Comparison of ENCODE assay signal across 32 cellular contexts in genomic region chr5:77606279-77606678, GRCh38. TPM values are rescaled to one million over a fixed set of nuclear protein-coding genes. Genes with fewer than 3 reads are reported as not detected.
"Had no signal": no experiment of that assay in that cellular context is flagged by ENCODE, and none has a peak within 500 bp of the region (broad histone marks: within the 10 kb centered on the region; RNA-seq: fewer than 3 reads in every experiment).

No MANE protein-coding gene starts in this region.

- H3K36me3 ChIP-seq: stomach, thoracic aorta, thyroid gland, tibial artery, tibial nerve, transverse colon, upper lobe of left lung, upper lobe of right lung, uterus, vagina had no signal

- H3K4me1 ChIP-seq: stomach, testis, thyroid gland, tibial artery, tibial nerve, transverse colon, upper lobe of left lung, upper lobe of right lung, uterus, vagina had no signal

- H3K9me3 ChIP-seq: testis, thoracic aorta, thyroid gland, tibial artery, upper lobe of left lung, upper lobe of right lung, uterus, vagina had no signal

- H3K27me3 ChIP-seq: testis, thyroid gland, tibial nerve, upper lobe of left lung, upper lobe of right lung, uterus, vagina had no signal

- H3K4me3 Mint-ChIP-seq: stimulated activated effector memory CD8-positive, alpha-beta T cell treated with anti-CD3 and anti-CD28 coated beads, Interleukin-12 subunit alpha, Interleukin-12 subunit beta, amount 100 ng/mL, for 72 hours; stimulated activated memory B cell treated with anti-CD40 and anti-IgM and Interleukin-4, amounts not matched to agents 10 μg/mL and 1 μg/mL and 100 μg/mL, for 72 hours; stimulated activated naive B cell treated with anti-CD40 and anti-IgM and Interleukin-4, amounts not matched to agents 10 μg/mL and 1 μg/mL and 100 μg/mL, for 72 hours; stimulated activated naive CD8-positive, alpha-beta T cell treated with anti-CD3 and anti-CD28 coated beads, Interleukin-15, amount 100 ng/mL, for 72 hours; stimulated activated naive CD8-positive, alpha-beta T cell treated with anti-CD3 and anti-CD28 coated beads, Interleukin-15, Interleukin-2, amounts not matched to agents 100 ng/mL and 50 ng/mL, for 24 hours; type B pancreatic cell had no signal

- H3K27ac Mint-ChIP-seq: stimulated activated effector memory CD8-positive, alpha-beta T cell treated with anti-CD3 and anti-CD28 coated beads, Interleukin-12 subunit alpha, Interleukin-12 subunit beta, amount 100 ng/mL, for 72 hours; stimulated activated memory B cell treated with anti-CD40 and anti-IgM and Interleukin-4, amounts not matched to agents 10 μg/mL and 1 μg/mL and 100 μg/mL, for 72 hours; stimulated activated naive B cell treated with anti-CD40 and anti-IgM and Interleukin-4, amounts not matched to agents 10 μg/mL and 1 μg/mL and 100 μg/mL, for 72 hours; stimulated activated naive CD8-positive, alpha-beta T cell treated with anti-CD3 and anti-CD28 coated beads, Interleukin-15, amount 100 ng/mL, for 72 hours; stimulated activated naive CD8-positive, alpha-beta T cell treated with anti-CD3 and anti-CD28 coated beads, Interleukin-15, Interleukin-2, amounts not matched to agents 100 ng/mL and 50 ng/mL, for 24 hours; type B pancreatic cell had no signal

- DNase-seq: stimulated activated CD4-positive, alpha-beta T cell treated with anti-CD3 and anti-CD28 coated beads, Interleukin-2, amount 100 ng/mL, for 48 hours; stimulated activated CD4-positive, alpha-beta T cell treated with anti-CD3 and anti-CD28 coated beads, Interleukin-4, amount 100 ng/mL, for 1 hour; stimulated activated CD4-positive, alpha-beta T cell treated with anti-CD3 and anti-CD28 coated beads, Interleukin-4, amount 100 ng/mL, for 24 hours; stimulated activated CD4-positive, alpha-beta T cell treated with anti-CD3 and anti-CD28 coated beads, Interleukin-4, amount 100 ng/mL, for 4 hours; stimulated activated CD8-positive, alpha-beta memory T cell treated with anti-CD3 and anti-CD28 coated beads, Interleukin-4, amount 100 ng/mL, for 48 hours; stimulated activated naive B cell treated with anti-CD40 and anti-IgM and Interleukin-4, amounts not matched to agents 10 μg/mL and 1 μg/mL and 100 μg/mL, for 72 hours; stimulated activated naive CD4-positive, alpha-beta T cell; stimulated activated naive CD4-positive, alpha-beta T cell treated with Interleukin-2 at 50 U/mL for 16 hours; stimulated activated naive CD8-positive, alpha-beta T cell treated with anti-CD3 and anti-CD28 coated beads, Interleukin-15, amount 100 ng/mL, for 72 hours; stimulated activated naive CD8-positive, alpha-beta T cell treated with anti-CD3 and anti-CD28 coated beads, Interleukin-15, Interleukin-2, amounts not matched to agents 100 U/mL and 50 U/mL, for 24 hours; stomach; substantia nigra; testis; thyroid gland; tibial artery; transverse colon; trophoblast cell; upper lobe of left lung; upper lobe of right lung; uterus had no signal

- H3K4me1 Mint-ChIP-seq: stimulated activated effector memory CD8-positive, alpha-beta T cell treated with anti-CD3 and anti-CD28 coated beads, Interleukin-12 subunit alpha, Interleukin-12 subunit beta, amount 100 ng/mL, for 72 hours; stimulated activated memory B cell treated with anti-CD40 and anti-IgM and Interleukin-4, amounts not matched to agents 10 μg/mL and 1 μg/mL and 100 μg/mL, for 72 hours; stimulated activated naive B cell treated with anti-CD40 and anti-IgM and Interleukin-4, amounts not matched to agents 10 μg/mL and 1 μg/mL and 100 μg/mL, for 72 hours; stimulated activated naive CD8-positive, alpha-beta T cell treated with anti-CD3 and anti-CD28 coated beads, Interleukin-15, amount 100 ng/mL, for 72 hours had no signal

- H3K9me3 Mint-ChIP-seq: stimulated activated effector memory CD8-positive, alpha-beta T cell treated with anti-CD3 and anti-CD28 coated beads, Interleukin-12 subunit alpha, Interleukin-12 subunit beta, amount 100 ng/mL, for 72 hours; stimulated activated memory B cell treated with anti-CD40 and anti-IgM and Interleukin-4, amounts not matched to agents 10 μg/mL and 1 μg/mL and 100 μg/mL, for 72 hours; stimulated activated naive CD8-positive, alpha-beta T cell treated with anti-CD3 and anti-CD28 coated beads, Interleukin-15, Interleukin-2, amounts not matched to agents 100 ng/mL and 50 ng/mL, for 24 hours; type B pancreatic cell had no signal

- FAIRE-seq: urothelium cell line had no signal

- H3K36me3 Mint-ChIP-seq: stimulated activated effector memory CD8-positive, alpha-beta T cell treated with anti-CD3 and anti-CD28 coated beads, Interleukin-12 subunit alpha, Interleukin-12 subunit beta, amount 100 ng/mL, for 72 hours; stimulated activated memory B cell treated with anti-CD40 and anti-IgM and Interleukin-4, amounts not matched to agents 10 μg/mL and 1 μg/mL and 100 μg/mL, for 72 hours; stimulated activated naive B cell treated with anti-CD40 and anti-IgM and Interleukin-4, amounts not matched to agents 10 μg/mL and 1 μg/mL and 100 μg/mL, for 72 hours; type B pancreatic cell had no signal

- H3K4me3 ChIP-seq: stomach, testis, thoracic aorta, thyroid gland, tibial artery, tibial nerve, transverse colon, upper lobe of left lung, upper lobe of right lung, uterus, vagina had no signal

- ATAC-seq: stimulated activated effector memory CD8-positive, alpha-beta T cell treated with anti-CD3 and anti-CD28 coated beads, Interleukin-12 subunit alpha, Interleukin-12 subunit beta, amount 100 ng/mL, for 72 hours; stimulated activated memory B cell treated with anti-CD40 and anti-IgM and Interleukin-4, amounts not matched to agents 10 μg/mL and 1 μg/mL and 100 μg/mL, for 72 hours; stimulated activated naive B cell treated with anti-CD40 and anti-IgM and Interleukin-4, amounts not matched to agents 10 μg/mL and 1 μg/mL and 100 μg/mL, for 72 hours; stimulated activated naive CD8-positive, alpha-beta T cell treated with anti-CD3 and anti-CD28 coated beads, Interleukin-15, amount 100 ng/mL, for 72 hours; stimulated activated naive CD8-positive, alpha-beta T cell treated with anti-CD3 and anti-CD28 coated beads, Interleukin-15, Interleukin-2, amounts not matched to agents 100 U/mL and 50 U/mL, for 24 hours; upper lobe of right lung had no signal

- H3K27ac ChIP-seq: stomach, testis, thoracic aorta, thyroid gland, tibial artery, tibial nerve, transverse colon, upper lobe of left lung, upper lobe of right lung, uterus, vagina had no signal

RNA-seq across cellular contexts. Expression of gene OTP, which starts 32.2 kb away (rescaled TPM):
- total RNA-seq: stomach, subcutaneous adipose tissue, temporal lobe, thoracic aorta, thyroid gland, tibial nerve, transverse colon, upper lobe of left lung, upper lobe of right lung, ureter, urinary bladder, uterus, vagina had no signal
- polyA plus RNA-seq: stomach, urinary bladder had no signal
